ENCODE assay signal across 1 cellular context in the genomic region with DNA sequence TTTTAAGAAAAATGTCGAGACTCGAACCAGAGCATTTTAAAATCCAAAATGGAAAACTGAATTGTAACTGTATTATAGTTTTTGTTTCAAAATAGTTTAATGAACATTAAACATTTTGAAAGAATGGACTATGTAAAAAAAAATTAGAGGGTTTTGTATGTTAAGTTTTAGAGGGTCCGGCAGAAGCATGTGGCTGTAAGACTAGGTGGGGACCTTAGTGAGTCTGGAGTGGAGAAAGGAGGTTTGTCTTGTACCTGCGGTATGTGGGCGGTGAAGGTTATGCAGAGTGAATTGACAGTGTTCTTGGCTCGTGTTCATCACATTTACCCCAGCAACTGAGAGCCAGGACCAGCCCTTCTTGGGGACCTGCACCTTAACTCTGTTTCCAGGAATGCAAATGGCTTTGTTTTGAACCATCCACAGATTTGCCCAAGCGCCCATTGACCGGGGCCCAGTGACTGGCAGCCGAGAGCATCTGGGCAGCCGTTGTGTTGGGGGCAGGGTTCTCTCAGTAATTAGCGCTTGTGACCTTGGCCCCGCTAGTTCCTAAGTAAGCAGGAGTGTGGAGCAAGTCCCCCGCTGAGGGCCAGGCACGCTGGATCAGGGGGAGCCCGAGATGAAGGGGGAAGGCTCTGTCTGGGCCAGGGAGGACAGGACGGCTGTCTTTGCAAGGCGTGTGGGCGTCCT.
A peak's percentile ranks its signal among the peaks of the same experiment; 100 is the strongest.
TF ChIP-seq lines count a peak whose summit lies in the region.

No MANE protein-coding gene starts in this region.

TF ChIP-seq in K562, 482 proteins besides CTCF, POLR2A, EP300 and RAD21 (continued from another document):
- TF ChIP-seq ZBTB33 (CRISPR knock-in tag; IDR thresholded peaks at IDR 0.05) (peak; percentile 89), JUN (IDR thresholded peaks at IDR 0.05; ENCODE audit: borderline replicate concordance, low read depth, low read length) (no peak), JUN (CRISPR knock-in tag; IDR thresholded peaks at IDR 0.05; ENCODE audit: borderline replicate concordance) (no peak), SMC3 (conservative IDR thresholded peaks at IDR 0.05; ENCODE audit: insufficient read depth, low read depth, low read length) (0 out of 2 replicates have a peak, but pooled peaks have one; percentile 21), EGR1 (conservative IDR thresholded peaks at IDR 0.05) (peak; percentile 67)
